ENCODE assay signal across 7 cellular contexts in the genomic region with DNA sequence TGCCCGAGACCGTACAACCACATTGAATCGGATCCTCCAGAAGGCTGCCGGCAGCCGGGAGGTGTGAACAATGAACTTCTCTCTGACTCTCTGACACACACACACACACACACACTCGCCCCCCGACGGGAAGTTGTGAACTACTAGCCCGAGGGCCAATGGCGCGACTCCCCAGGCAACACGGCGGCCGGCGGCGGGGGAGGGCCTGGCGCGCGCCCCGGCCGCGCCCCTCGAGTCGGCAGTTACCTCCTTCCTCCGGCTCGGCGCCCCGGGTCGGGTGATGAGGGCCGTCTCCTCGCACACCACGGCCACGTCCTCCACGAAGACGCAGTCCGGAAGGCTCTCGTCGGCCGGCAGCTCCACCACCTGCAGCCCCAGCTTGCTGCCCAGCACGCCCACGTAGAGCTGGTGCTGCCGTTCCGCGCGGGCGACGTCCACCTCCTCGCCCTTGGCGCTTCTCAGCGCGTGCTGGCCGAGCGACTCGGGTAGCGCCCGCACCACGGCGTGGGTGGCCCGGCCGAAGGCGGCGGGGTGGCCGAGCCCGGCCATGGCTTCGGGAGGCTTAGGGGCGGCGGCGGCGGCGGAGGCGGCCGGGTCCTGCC. TPM values are rescaled to one million over a fixed set of nuclear protein-coding genes. Genes with fewer than 3 reads are reported as not detected.
DNase-seq lines count a peak whose midpoint lies in the region; ATAC-seq and TF ChIP-seq lines count a peak whose summit lies in the region.

No MANE protein-coding gene starts in this region.

- ATAC-seq in WTC11 = peak; percentile 73
- ATAC-seq in stimulated activated naive CD8-positive, alpha-beta T cell treated with anti-CD3 and anti-CD28 coated beads, Interleukin-15, Interleukin-2, amounts not matched to agents 100 U/mL and 50 U/mL, for 24 hours = peak; percentile 56

- peaks cover 43% of the 10 kb centered on the region for H3K27me3 Mint-ChIP-seq in WTC11 (ENCODE audit: low read depth)

- peak overlapping the region; percentile 64 for H3K4me3 Mint-ChIP-seq in WTC11

- H3K27me3 ChIP-seq in H7 (ENCODE audit: control insufficient read depth, insufficient read depth, low read length) = peaks cover 23% of the 10 kb centered on the region

- peak; percentile 62 for DNase-seq in GM10266 (ENCODE audit: extremely low spot score)
- DNase-seq in H7 = peak; percentile 86
- DNase-seq in NCI-H1092 treated with DMSO at 0.1 percent for 48 hours (lab: John Stamatoyannopoulos, UW) = peak; percentile 52
- DNase-seq in WTC11 (ENCODE audit: low spot score) = peak; percentile 67
- DNase-seq in epithelial cell of esophagus (ENCODE audit: low read depth) = peak; percentile 41
- peak; percentile 91 for DNase-seq in mesenteric fat pad (ENCODE audit: low spot score)
- DNase-seq in stimulated activated naive CD8-positive, alpha-beta T cell treated with anti-CD3 and anti-CD28 coated beads, Interleukin-15, Interleukin-2, amounts not matched to agents 100 U/mL and 50 U/mL, for 24 hours = peak; percentile 37

- CTCF ChIA-PET in WTC11 (lab: Charles Lee) = interaction anchor here (1.5 to 1.7 kb wide), 3 partner anchors 117 to 157 kb away, joined by 4 to 8 read pairs (median 6); no protein-coding TSS in a partner anchor

- H3K36me3 ChIP-seq in H7 (replicated peaks; ENCODE audit: control insufficient read depth, insufficient read depth, low read length) = no peaks in the 10 kb centered on the region

- H3K4me1 Mint-ChIP-seq in WTC11 = peaks cover 31% of the 10 kb centered on the region

- H3K9me3 Mint-ChIP-seq in WTC11 = no peaks in the 10 kb centered on the region

- POLR2A ChIA-PET in WTC11 (lab: Charles Lee) = interaction anchor here (0.6 to 1.3 kb wide), 3 partner anchors 16 to 1231 kb away, joined by 3 to 5 read pairs (median 3); a partner anchor contains a TSS

- H3K4me3 ChIP-seq in H7 (ENCODE audit: insufficient read depth, low read depth, low read length) (peak overlapping the region; percentile 84), epithelial cell of esophagus (ENCODE audit: low read length) (peak overlapping the region; percentile 47)

- TF ChIP-seq CTCF in GM10266 (IDR thresholded peaks at IDR 0.05; ENCODE audit: control insufficient read depth, insufficient read depth, low read depth, missing control alignments) (no peak), WTC11 (IDR thresholded peaks at IDR 0.05) (no peak), epithelial cell of esophagus (IDR thresholded peaks at IDR 0.05; ENCODE audit: insufficient read depth, low read depth, low read length, missing control alignments) (no peak)

- no peaks in the 10 kb centered on the region for H3K36me3 Mint-ChIP-seq in WTC11

- no peak overlapping the region for H3K27ac Mint-ChIP-seq in WTC11

TF ChIP-seq in WTC11, 78 proteins besides CTCF, POLR2A, EP300 and RAD21 (continues in another document):
- TF ChIP-seq ETV6 (CRISPR knock-in tag; IDR thresholded peaks at IDR 0.05) = peak; percentile 90
- no peak for TF ChIP-seq ZNF416 (CRISPR knock-in tag; IDR thresholded peaks at IDR 0.05)
- no peak for TF ChIP-seq GTF2I (CRISPR knock-in tag; conservative IDR thresholded peaks at IDR 0.05)
- peak; percentile 89; the same call in 1 of the 2 replicates for TF ChIP-seq ESRRA (CRISPR knock-in tag; IDR thresholded peaks at IDR 0.05; ENCODE audit: borderline replicate concordance)
- no peak; the same call in 1 of the 2 replicates for TF ChIP-seq ZNF317 (CRISPR knock-in tag; IDR thresholded peaks at IDR 0.05; ENCODE audit: borderline replicate concordance, low read depth)
- TF ChIP-seq, protein P1, sequence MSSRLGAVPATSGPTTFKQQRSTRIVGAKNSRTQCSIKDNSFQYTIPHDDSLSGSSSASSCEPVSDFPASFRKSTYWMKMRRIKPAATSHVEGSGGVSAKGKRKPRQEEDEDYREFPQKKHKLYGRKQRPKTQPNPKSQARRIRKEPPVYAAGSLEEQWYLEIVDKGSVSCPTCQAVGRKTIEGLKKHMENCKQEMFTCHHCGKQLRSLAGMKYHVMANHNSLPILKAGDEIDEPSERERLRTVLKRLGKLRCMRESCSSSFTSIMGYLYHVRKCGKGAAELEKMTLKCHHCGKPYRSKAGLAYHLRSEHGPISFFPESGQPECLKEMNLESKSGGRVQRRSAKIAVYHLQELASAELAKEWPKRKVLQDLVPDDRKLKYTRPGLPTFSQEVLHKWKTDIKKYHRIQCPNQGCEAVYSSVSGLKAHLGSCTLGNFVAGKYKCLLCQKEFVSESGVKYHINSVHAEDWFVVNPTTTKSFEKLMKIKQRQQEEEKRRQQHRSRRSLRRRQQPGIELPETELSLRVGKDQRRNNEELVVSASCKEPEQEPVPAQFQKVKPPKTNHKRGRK (CRISPR knock-in tag; IDR thresholded peaks at IDR 0.05; ENCODE audit: borderline replicate concordance) = no peak
- TF ChIP-seq NFE2L1 (CRISPR knock-in tag; IDR thresholded peaks at IDR 0.05) = no peak; the same call in 1 of the 2 replicates
- no peak for TF ChIP-seq GRHL2 (CRISPR knock-in tag; IDR thresholded peaks at IDR 0.05; ENCODE audit: insufficient replicate concordance, severe bottlenecking)
- TF ChIP-seq, protein P2, sequence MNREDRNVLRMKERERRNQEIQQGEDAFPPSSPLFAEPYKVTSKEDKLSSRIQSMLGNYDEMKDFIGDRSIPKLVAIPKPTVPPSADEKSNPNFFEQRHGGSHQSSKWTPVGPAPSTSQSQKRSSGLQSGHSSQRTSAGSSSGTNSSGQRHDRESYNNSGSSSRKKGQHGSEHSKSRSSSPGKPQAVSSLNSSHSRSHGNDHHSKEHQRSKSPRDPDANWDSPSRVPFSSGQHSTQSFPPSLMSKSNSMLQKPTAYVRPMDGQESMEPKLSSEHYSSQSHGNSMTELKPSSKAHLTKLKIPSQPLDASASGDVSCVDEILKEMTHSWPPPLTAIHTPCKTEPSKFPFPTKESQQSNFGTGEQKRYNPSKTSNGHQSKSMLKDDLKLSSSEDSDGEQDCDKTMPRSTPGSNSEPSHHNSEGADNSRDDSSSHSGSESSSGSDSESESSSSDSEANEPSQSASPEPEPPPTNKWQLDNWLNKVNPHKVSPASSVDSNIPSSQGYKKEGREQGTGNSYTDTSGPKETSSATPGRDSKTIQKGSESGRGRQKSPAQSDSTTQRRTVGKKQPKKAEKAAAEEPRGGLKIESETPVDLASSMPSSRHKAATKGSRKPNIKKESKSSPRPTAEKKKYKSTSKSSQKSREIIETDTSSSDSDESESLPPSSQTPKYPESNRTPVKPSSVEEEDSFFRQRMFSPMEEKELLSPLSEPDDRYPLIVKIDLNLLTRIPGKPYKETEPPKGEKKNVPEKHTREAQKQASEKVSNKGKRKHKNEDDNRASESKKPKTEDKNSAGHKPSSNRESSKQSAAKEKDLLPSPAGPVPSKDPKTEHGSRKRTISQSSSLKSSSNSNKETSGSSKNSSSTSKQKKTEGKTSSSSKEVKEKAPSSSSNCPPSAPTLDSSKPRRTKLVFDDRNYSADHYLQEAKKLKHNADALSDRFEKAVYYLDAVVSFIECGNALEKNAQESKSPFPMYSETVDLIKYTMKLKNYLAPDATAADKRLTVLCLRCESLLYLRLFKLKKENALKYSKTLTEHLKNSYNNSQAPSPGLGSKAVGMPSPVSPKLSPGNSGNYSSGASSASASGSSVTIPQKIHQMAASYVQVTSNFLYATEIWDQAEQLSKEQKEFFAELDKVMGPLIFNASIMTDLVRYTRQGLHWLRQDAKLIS (CRISPR knock-in tag; IDR thresholded peaks at IDR 0.05; ENCODE audit: borderline replicate concordance) = no peak; the same call in 1 of the 2 replicates
- TF ChIP-seq, protein P3, sequence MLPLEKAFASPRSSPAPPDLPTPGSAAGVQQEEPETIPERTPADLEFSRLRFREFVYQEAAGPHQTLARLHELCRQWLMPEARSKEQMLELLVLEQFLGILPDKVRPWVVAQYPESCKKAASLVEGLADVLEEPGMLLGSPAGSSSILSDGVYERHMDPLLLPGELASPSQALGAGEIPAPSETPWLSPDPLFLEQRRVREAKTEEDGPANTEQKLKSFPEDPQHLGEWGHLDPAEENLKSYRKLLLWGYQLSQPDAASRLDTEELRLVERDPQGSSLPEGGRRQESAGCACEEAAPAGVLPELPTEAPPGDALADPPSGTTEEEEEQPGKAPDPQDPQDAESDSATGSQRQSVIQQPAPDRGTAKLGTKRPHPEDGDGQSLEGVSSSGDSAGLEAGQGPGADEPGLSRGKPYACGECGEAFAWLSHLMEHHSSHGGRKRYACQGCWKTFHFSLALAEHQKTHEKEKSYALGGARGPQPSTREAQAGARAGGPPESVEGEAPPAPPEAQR (CRISPR knock-in tag; IDR thresholded peaks at IDR 0.05) = no peak
- TF ChIP-seq, protein P4, sequence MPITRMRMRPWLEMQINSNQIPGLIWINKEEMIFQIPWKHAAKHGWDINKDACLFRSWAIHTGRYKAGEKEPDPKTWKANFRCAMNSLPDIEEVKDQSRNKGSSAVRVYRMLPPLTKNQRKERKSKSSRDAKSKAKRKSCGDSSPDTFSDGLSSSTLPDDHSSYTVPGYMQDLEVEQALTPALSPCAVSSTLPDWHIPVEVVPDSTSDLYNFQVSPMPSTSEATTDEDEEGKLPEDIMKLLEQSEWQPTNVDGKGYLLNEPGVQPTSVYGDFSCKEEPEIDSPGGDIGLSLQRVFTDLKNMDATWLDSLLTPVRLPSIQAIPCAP (CRISPR knock-in tag; IDR thresholded peaks at IDR 0.05) = 0 out of 2 replicates have a peak, but pooled peaks have one; percentile 75
- TF ChIP-seq CBFB (CRISPR knock-in tag; IDR thresholded peaks at IDR 0.05; ENCODE audit: low read depth) = no peak
- peak; percentile 64; the same call in 1 of the 2 replicates for TF ChIP-seq TP53 (CRISPR knock-in tag; IDR thresholded peaks at IDR 0.05)
- TF ChIP-seq, protein P5, sequence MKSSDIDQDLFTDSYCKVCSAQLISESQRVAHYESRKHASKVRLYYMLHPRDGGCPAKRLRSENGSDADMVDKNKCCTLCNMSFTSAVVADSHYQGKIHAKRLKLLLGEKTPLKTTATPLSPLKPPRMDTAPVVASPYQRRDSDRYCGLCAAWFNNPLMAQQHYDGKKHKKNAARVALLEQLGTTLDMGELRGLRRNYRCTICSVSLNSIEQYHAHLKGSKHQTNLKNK (CRISPR knock-in tag; IDR thresholded peaks at IDR 0.05) = no peak

RNA-seq across cellular contexts. Expression of a gene that starts 0.4 kb away (rescaled TPM):
- 33.3 and 39.3 TPM in 2 replicates for total RNA-seq in H7 (2014; rRNA removed; shearing (Covaris generic))
- 22.8 to 27.8 TPM (median 27.5 TPM) in 3 replicates for total RNA-seq in WTC11 (2021)
- 15.4 TPM for total RNA-seq in mesenteric fat pad

Comparison
In these comparisons a context has a peak if more than half of its experiments do, and no peak if none do; other contexts are left out.
1. Peak in every context shown above with its lines: DNase-seq, ATAC-seq and H3K4me3 ChIP-seq.
2. DNase-seq: peak in every context shown above with its lines; median percentile 91 in mesenteric fat pad; 86 in H7; 67 in WTC11; 62 in GM10266; 52 in NCI-H1092 treated with DMSO at 0.1 percent for 48 hours; 41 in epithelial cell of esophagus; 37 in stimulated activated naive CD8-positive, alpha-beta T cell treated with anti-CD3 and anti-CD28 coated beads, Interleukin-15, Interleukin-2, amounts not matched to agents 100 U/mL and 50 U/mL, for 24 hours.